8 cellular contexts compared by ENCODE assay signal in the genomic region with DNA sequence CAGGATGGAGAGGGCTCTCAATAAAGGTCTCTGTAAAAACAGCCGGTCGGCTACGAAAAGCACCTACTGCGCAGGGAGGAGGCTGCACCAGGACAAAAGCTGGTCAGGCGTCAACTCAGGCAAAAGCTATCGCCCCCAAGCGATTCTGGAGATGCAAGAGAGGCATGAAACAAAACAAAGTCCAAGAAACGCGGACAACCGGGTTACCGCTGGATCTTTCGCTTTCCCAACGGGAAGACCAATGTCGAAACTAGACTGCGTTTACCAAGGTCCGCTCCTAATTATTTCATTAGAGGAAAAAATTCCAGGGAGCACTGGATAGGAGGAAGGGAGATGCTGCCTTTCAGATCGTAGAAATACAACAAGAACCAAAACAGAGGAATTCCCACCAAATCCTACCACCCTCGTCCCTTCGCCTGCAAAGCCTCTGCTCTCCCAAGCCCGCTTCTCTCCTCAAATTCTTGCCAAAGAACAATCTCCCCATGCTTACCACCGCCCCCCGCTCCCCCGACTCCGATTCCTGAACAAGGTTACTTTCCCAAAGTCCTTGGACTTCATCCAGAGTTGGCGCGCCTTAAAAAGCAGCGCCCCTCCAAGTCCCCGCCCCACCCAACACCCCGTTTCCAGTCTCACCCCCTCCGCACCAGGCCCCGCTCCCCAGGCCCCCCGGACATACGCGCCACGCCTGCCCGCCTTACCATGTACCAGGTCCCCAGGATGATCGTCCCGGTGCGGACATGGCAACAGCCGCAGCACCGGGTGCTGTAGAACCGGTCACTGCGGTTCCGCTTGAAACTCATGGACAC. TPM values are rescaled to one million over a fixed set of nuclear protein-coding genes. Genes with fewer than 3 reads are reported as not detected.
A peak's percentile ranks its signal among the peaks of the same experiment; 100 is the strongest.
DNase-seq lines count a peak whose midpoint lies in the region; ATAC-seq lines count a peak whose summit lies in the region.

No MANE protein-coding gene starts in this region.

- H3K27me3 Mint-ChIP-seq in activated T-cell treated with anti-CD3 and anti-CD28 coated beads, Interleukin-2, amount 50 U/mL, for 72 hours (ENCODE audit: low read depth): peaks cover 13% of the 10 kb centered on the region

- peak overlapping the region; percentile 85 for H3K27ac ChIP-seq in BLaER1

- H3K27ac Mint-ChIP-seq in activated T-cell treated with anti-CD3 and anti-CD28 coated beads, Interleukin-2, amount 50 U/mL, for 72 hours: no peak overlapping the region

- H4K20me1 ChIP-seq in BLaER1: peaks cover 24% of the 10 kb centered on the region

- no peak overlapping the region for H3K4me3 Mint-ChIP-seq in activated T-cell treated with anti-CD3 and anti-CD28 coated beads, Interleukin-2, amount 50 U/mL, for 72 hours

- no peak overlapping the region for H2AFZ ChIP-seq in neuron (ENCODE audit: low read depth, low read length)

- peak; percentile 18 for ATAC-seq in GM18517 (IDR thresholded peaks at IDR 0.05; ENCODE audit: unreplicated experiment)
- ATAC-seq in HG03025 (IDR thresholded peaks at IDR 0.05; ENCODE audit: low FRiP score, unreplicated experiment): peak; percentile 29
- ATAC-seq in activated T-cell treated with anti-CD3 and anti-CD28 coated beads, Interleukin-2, amount 50 U/mL, for 72 hours (replicated peaks in 1 of 2): peak in 1 of 2 donors; percentile 42

- H3K36me3 ChIP-seq in BLaER1: peaks cover 5% of the 10 kb centered on the region; the same call in 1 of the 2 replicates
- H3K36me3 ChIP-seq in neuron (ENCODE audit: insufficient read depth, low read length): peaks cover 2% of the 10 kb centered on the region

- H3K4me2 ChIP-seq in BLaER1: peak overlapping the region; percentile 89

- H3K4me3 ChIP-seq in BLaER1 (peak overlapping the region; percentile 90), neuron (ENCODE audit: low read length) (peak overlapping the region; percentile 76)

- H3K36me3 Mint-ChIP-seq in activated T-cell treated with anti-CD3 and anti-CD28 coated beads, Interleukin-2, amount 50 U/mL, for 72 hours (ENCODE audit: insufficient read depth in 2 of 2): peaks cover 6 to 7% of the 10 kb centered on the region in 2 donors

- H3K27me3 ChIP-seq in BLaER1 (no peaks in the 10 kb centered on the region), neuron (ENCODE audit: insufficient read depth, low read length) (no peaks in the 10 kb centered on the region)

- H3K4me1 ChIP-seq in BLaER1 (peaks cover 24% of the 10 kb centered on the region), neuron (ENCODE audit: insufficient read depth, low read length) (peaks cover 18% of the 10 kb centered on the region)

- H3K4me1 Mint-ChIP-seq in activated T-cell treated with anti-CD3 and anti-CD28 coated beads, Interleukin-2, amount 50 U/mL, for 72 hours (ENCODE audit: low read depth): peaks cover 30% of the 10 kb centered on the region

- peak overlapping the region; percentile 92 for H3K9ac ChIP-seq in BLaER1

- peak; percentile 25 to 71 for DNase-seq in NCI-H526 (lab: John Stamatoyannopoulos, UW)
- peak; percentile 40 to 45 for DNase-seq in activated T-cell treated with anti-CD3 and anti-CD28 coated beads, Interleukin-2, amount 50 U/mL, for 72 hours
- DNase-seq in glomerular visceral epithelial cell (ENCODE audit: extremely low spot score): peak; percentile 48
- DNase-seq in NCI-H446 treated with DMSO at 0.1 percent for 48 hours (lab: John Stamatoyannopoulos, UW): no peak

- H3K9me3 Mint-ChIP-seq in activated T-cell treated with anti-CD3 and anti-CD28 coated beads, Interleukin-2, amount 50 U/mL, for 72 hours: no peaks in the 10 kb centered on the region

- H3K9me3 ChIP-seq in BLaER1: no peaks in the 10 kb centered on the region
- no peaks in the 10 kb centered on the region for H3K9me3 ChIP-seq in neuron (ENCODE audit: low read length)

RNA-seq across cellular contexts. Expression of a gene that starts 0.5 kb away (rescaled TPM):
- 10 to 100 TPM; 26.0 to 33.3 TPM for total RNA-seq in activated T-cell treated with anti-CD3 and anti-CD28 coated beads, Interleukin-2, amount 50 U/mL, for 72 hours

RNA-seq across cellular contexts. Expression of a gene that starts 38.4 kb away (rescaled TPM):
- not detected for total RNA-seq in activated T-cell treated with anti-CD3 and anti-CD28 coated beads, Interleukin-2, amount 50 U/mL, for 72 hours
